Comparison of ENCODE assay signal across 8 cellular contexts in genomic region chrX:134026732-134027311, GRCh38. TPM values are rescaled to one million over a fixed set of nuclear protein-coding genes. Genes with fewer than 3 reads are reported as not detected.
DNase-seq lines count a peak whose midpoint lies in the region; ATAC-seq and TF ChIP-seq lines count a peak whose summit lies in the region.

No MANE protein-coding gene starts in this region.

- peak; percentile 34 for TF ChIP-seq CTCF in MM.1S (IDR thresholded peaks at IDR 0.05; ENCODE audit: low read length)
- TF ChIP-seq CTCF in heart right ventricle (IDR thresholded peaks at IDR 0.05): peak in 8 of 9 donors; percentile 13 to 54 (median 42)

- DNase-seq in NCI-H524 (lab: John Stamatoyannopoulos, UW): peak; percentile 29 to 69
- no peak for DNase-seq in NCI-H524 treated with DMSO at 0.1 percent for 48 hours (lab: John Stamatoyannopoulos, UW)
- DNase-seq in MM.1S: peak; percentile 41
- peak; percentile 26 for DNase-seq in activated naive CD4-positive, alpha-beta T cell treated with anti-CD3 and anti-CD28 coated beads, Interleukin-2, amount 50 U/mL, for 16 hours
- DNase-seq in heart right ventricle: peak in 1 of 2 donors; percentile 5
- DNase-seq in renal cortical epithelial cell (ENCODE audit: low read depth): peak; percentile 62
- no peak for DNase-seq in KG1 (lab: John Stamatoyannopoulos, UW)

- H3K9me3 ChIP-seq in MM.1S (replicated peaks; ENCODE audit: insufficient read depth, low read length) (no peaks in the 10 kb centered on the region), heart right ventricle (no peaks in the 10 kb centered on the region)

- no peaks in the 10 kb centered on the region for H3F3A ChIP-seq in MM.1S (ENCODE audit: insufficient read depth, low read length)

- H2AFZ ChIP-seq in MM.1S (ENCODE audit: low read length): no peak overlapping the region

- H3K27ac ChIP-seq in MM.1S (ENCODE audit: low read length): no peak overlapping the region
- no peak overlapping the region for H3K27ac ChIP-seq in heart right ventricle

- H3K4me2 ChIP-seq in MM.1S (ENCODE audit: low read depth, low read length): peak overlapping the region; percentile 33; the same call in 1 of the 2 replicates

- peak in 1 of 8 donors; percentile 50 for ATAC-seq in heart right ventricle
- ATAC-seq in HG02610 (IDR thresholded peaks at IDR 0.05; ENCODE audit: unreplicated experiment): no peak

- H3K9me2 ChIP-seq in MM.1S (replicated peaks; ENCODE audit: insufficient read depth, low read length): no peaks in the 10 kb centered on the region

- H3K36me3 ChIP-seq in MM.1S (replicated peaks; ENCODE audit: insufficient read depth, low read length): no peaks in the 10 kb centered on the region
- H3K36me3 ChIP-seq in heart right ventricle: no peaks in the 10 kb centered on the region

- no peaks in the 10 kb centered on the region for H3K4me1 ChIP-seq in MM.1S (ENCODE audit: low read length)
- no peaks in the 10 kb centered on the region for H3K4me1 ChIP-seq in heart right ventricle

- WGBS in heart right ventricle, 2 donors: 9 to 10% methylated on average over 10 of the region's 10 CpGs

- intact Hi-C loops in heart right ventricle (cut with DNase I): loop anchor here in 4 of 10 donors (5.0 to 10.0 kb wide), 2 partner anchors 232 to 235 kb away; no protein-coding TSS in a partner anchor

- H3K79me2 ChIP-seq in MM.1S (ENCODE audit: low read length): no peaks in the 10 kb centered on the region

- H3K27me3 ChIP-seq in MM.1S (replicated peaks; ENCODE audit: insufficient read depth, low read length) (no peaks in the 10 kb centered on the region), heart right ventricle (peaks cover 0 to 25% (median 0%) of the 10 kb centered on the region in 7 donors)

- no peak overlapping the region for H3K9ac ChIP-seq in MM.1S (ENCODE audit: low read length)

- no peaks in the 10 kb centered on the region for H4K20me1 ChIP-seq in MM.1S (ENCODE audit: insufficient read depth, low read length)

- H3K4me3 ChIP-seq in MM.1S (ENCODE audit: low read length) (no peak overlapping the region), heart right ventricle (peak overlapping the region in 6 of 10 donors; percentile 5 to 31 (median 24))

RNA-seq across cellular contexts. Expression of gene GPC3, which starts 41.4 kb away (rescaled TPM):
- total RNA-seq in heart right ventricle (1 to 10 TPM; 1.1 to 5.6 (median 3.4) TPM), renal cortical epithelial cell (1.8 TPM in 1 of 2 replicates, not detected in the other)
- polyA plus RNA-seq in heart right ventricle: 1 to 10 TPM in 1 of 2 donors, under 1 TPM in 1; 0.66 to 3.6 TPM

Comparison
In these comparisons a context has a peak if more than half of its experiments do, and no peak if none do; other contexts are left out.
1. DNase-seq: peak in NCI-H524 (2 of 2), MM.1S (single experiment), activated naive CD4-positive, alpha-beta T cell treated with anti-CD3 and anti-CD28 coated beads, Interleukin-2, amount 50 U/mL, for 16 hours (single experiment) and renal cortical epithelial cell (single experiment); none in NCI-H524 treated with DMSO at 0.1 percent for 48 hours (single experiment) and KG1 (single experiment).